Comparison of ENCODE assay signal across 27 cellular contexts in genomic region chr18:33660696-33661310, GRCh38.
"Had no signal": no experiment of that assay in that cellular context is flagged by ENCODE, and none has a peak within 500 bp of the region (broad histone marks: within the 10 kb centered on the region; RNA-seq: fewer than 3 reads in every experiment).

No MANE protein-coding gene starts in this region.

- H3K36me3 ChIP-seq: adrenal gland, breast epithelium, SJCRH30 had no signal

- H3K4me3 ChIP-seq: adrenal gland, breast epithelium, K562, PC-9, SJCRH30 had no signal

- H3K4me1 ChIP-seq: adrenal gland, breast epithelium, SJCRH30 had no signal

- H3K9me3 ChIP-seq: adrenal gland, breast epithelium, SJCRH30, SK-N-SH had no signal

- H2AFZ ChIP-seq: PC-9 had no signal

- H3K27me3 ChIP-seq: adrenal gland, breast epithelium, SJCRH30 had no signal

- H3K27ac ChIP-seq: adrenal gland, breast epithelium, PC-9, SJCRH30, VCaP had no signal

- ATAC-seq: activated CD4-positive, alpha-beta T cell treated with anti-CD3 and anti-CD28 coated beads for 36 hours; activated CD8-positive, alpha-beta T cell treated with anti-CD3 and anti-CD28 coated beads for 36 hours; activated T-cell treated with anti-CD3 and anti-CD28 coated beads, Interleukin-2, amount 50 U/mL, for 72 hours; K562; Right ventricle myocardium inferior had no signal

- DNase-seq: activated CD4-positive, alpha-beta T cell treated with anti-CD3 and anti-CD28 coated beads for 36 hours; activated CD8-positive, alpha-beta memory T cell treated with anti-CD3 and anti-CD28 coated beads, Interleukin-2, amount 50 U/mL, for 4 hours; activated CD8-positive, alpha-beta T cell treated with anti-CD3 and anti-CD28 coated beads for 36 hours; activated gamma-delta T cell treated with Interleukin-2 at 50 U/mL for 16 hours; activated naive CD4-positive, alpha-beta T cell treated with anti-CD3 and anti-CD28 coated beads, Interleukin-2, amount 10 ng/mL, durations not matched to agents 7 days and 5 days; activated naive CD8-positive, alpha-beta T cell treated with anti-CD3 and anti-CD28 coated beads for 36 hours; activated T-cell treated with anti-CD3 and anti-CD28 coated beads, Interleukin-2, amount 50 U/mL, for 72 hours; adrenal gland; anterior cingulate cortex; caudate nucleus; Karpas-422; NCI-H1105; NCI-H1436; NCI-H1694 treated with DMSO at 0.1 percent for 48 hours; NCI-H2029 treated with DMSO at 0.1 percent for 48 hours; NCI-H345; NCI-H510A; NCI-H526 treated with DMSO at 0.1 percent for 48 hours; NK-92 treated with Interleukin-12 subunit alpha and Interleukin-12 subunit beta, amount 100 ng/mL, for 24 hours; PC-9; SJCRH30; SK-N-SH; T-helper 1 cell had no signal

- H3K9ac ChIP-seq: SK-N-SH had no signal

- H3K9me2 ChIP-seq: SK-N-SH had no signal

- H3K4me2 ChIP-seq: PC-9, SK-N-SH had no signal
